ENCODE assay signal across 7 cellular contexts in genomic region chr3:108133858-108134554, GRCh38. TPM values are rescaled to one million over a fixed set of nuclear protein-coding genes. Genes with fewer than 3 reads are reported as not detected.
DNase-seq lines count a peak whose midpoint lies in the region; ATAC-seq and TF ChIP-seq lines count a peak whose summit lies in the region.

No MANE protein-coding gene starts in this region.

- H3K36me3 ChIP-seq in neural cell (ENCODE audit: insufficient read depth, low read length) (no peaks in the 10 kb centered on the region), smooth muscle cell (ENCODE audit: low read depth) (no peaks in the 10 kb centered on the region), body of pancreas (replicated peaks in 1 of 2; ENCODE audit: insufficient read depth in 1 of 2, low read depth in 2 of 2) (no peaks in the 10 kb centered on the region)

- H3K27ac ChIP-seq in neural cell (ENCODE audit: low read length) = peak overlapping the region; percentile 7
- no peak overlapping the region for H3K27ac ChIP-seq in smooth muscle cell (ENCODE audit: low read depth)
- peak overlapping the region in 1 of 4 donors; percentile 72 for H3K27ac ChIP-seq in body of pancreas

- no peak for TF ChIP-seq CTCF in neural cell (IDR thresholded peaks at IDR 0.05; ENCODE audit: poor library complexity, severe bottlenecking)
- no peak for TF ChIP-seq CTCF in smooth muscle cell (IDR thresholded peaks at IDR 0.05; ENCODE audit: borderline replicate concordance, insufficient read depth, poor library complexity, severe bottlenecking)
- no peak for TF ChIP-seq CTCF in body of pancreas (IDR thresholded peaks at IDR 0.05)

- 84% methylated on average over 5 of the region's 5 CpGs for WGBS in smooth muscle cell (ENCODE audit: low lambda C conversion rate)
- WGBS in body of pancreas, 2 donors = 63 to 65% methylated on average over 5 of the region's 5 CpGs

- TF ChIP-seq RAD21 in neural cell (conservative IDR thresholded peaks at IDR 0.05) = no peak

- H3K4me2 ChIP-seq in neural cell (ENCODE audit: low read length) (no peak overlapping the region), smooth muscle cell (no peak overlapping the region)

- no peaks in the 10 kb centered on the region for H3K9me2 ChIP-seq in neural cell (ENCODE audit: insufficient read depth, low read length)

- H3F3A ChIP-seq in neural cell (ENCODE audit: insufficient read depth, low read length, poor library complexity, severe bottlenecking) = no peaks in the 10 kb centered on the region
- no peaks in the 10 kb centered on the region for H3F3A ChIP-seq in smooth muscle cell (ENCODE audit: low read depth)

- H3K9ac ChIP-seq in neural cell (ENCODE audit: low read length) = no peak overlapping the region
- no peak overlapping the region for H3K9ac ChIP-seq in smooth muscle cell (ENCODE audit: low read depth)

- intact Hi-C loops in body of pancreas (cut with DNase I) = no loop called here

- no peak overlapping the region for H2AFZ ChIP-seq in neural cell (ENCODE audit: low read depth, low read length)
- H2AFZ ChIP-seq in smooth muscle cell (ENCODE audit: low read depth) = no peak overlapping the region

- H3K79me2 ChIP-seq in neural cell (replicated peaks; ENCODE audit: insufficient read depth, low read length) = no peaks in the 10 kb centered on the region
- H3K79me2 ChIP-seq in smooth muscle cell (ENCODE audit: low read depth) = no peaks in the 10 kb centered on the region

- H4K20me1 ChIP-seq in neural cell (ENCODE audit: insufficient read depth) (no peaks in the 10 kb centered on the region), smooth muscle cell (ENCODE audit: low read depth) (no peaks in the 10 kb centered on the region)

- DNase-seq in OCI-M2 (lab: John Stamatoyannopoulos, UW; ENCODE audit: unreplicated experiment) (peak; percentile 15), smooth muscle cell (lab: John Stamatoyannopoulos, UW; ENCODE audit: unreplicated experiment) (no peak), body of pancreas (no peak)
- DNase-seq in activated CD8-positive, alpha-beta memory T cell treated with anti-CD3 and anti-CD28 coated beads, Interleukin-2, amount 50 U/mL, for 4 hours = no peak

- H3K4me3 ChIP-seq in neural cell (ENCODE audit: low read length) (no peak overlapping the region), smooth muscle cell (no peak overlapping the region), body of pancreas (no peak overlapping the region)

- peaks cover 16% of the 10 kb centered on the region for H3K4me1 ChIP-seq in smooth muscle cell (ENCODE audit: low read depth)
- H3K4me1 ChIP-seq in body of pancreas = peaks cover 9% of the 10 kb centered on the region

- H3K9me3 ChIP-seq in neural cell (ENCODE audit: low read length) = no peaks in the 10 kb centered on the region
- H3K9me3 ChIP-seq in smooth muscle cell (replicated peaks; ENCODE audit: low read depth) = no peaks in the 10 kb centered on the region
- H3K9me3 ChIP-seq in body of pancreas = no peaks in the 10 kb centered on the region

- H3K27me3 ChIP-seq in neural cell (ENCODE audit: insufficient read depth, low read depth, low read length) (no peaks in the 10 kb centered on the region), smooth muscle cell (ENCODE audit: low read depth) (no peaks in the 10 kb centered on the region), body of pancreas (no peaks in the 10 kb centered on the region)

- no peak for TF ChIP-seq POLR2A in body of pancreas (IDR thresholded peaks at IDR 0.05)

- ATAC-seq in GM19023 (IDR thresholded peaks at IDR 0.05; ENCODE audit: unreplicated experiment) (peak; percentile 44), HG02798 (IDR thresholded peaks at IDR 0.05; ENCODE audit: poor library complexity, unreplicated experiment) (peak; percentile 48), body of pancreas (no peak)

- no peak for TF ChIP-seq EP300 in neural cell (conservative IDR thresholded peaks at IDR 0.05; ENCODE audit: poor library complexity, severe bottlenecking)

TF ChIP-seq in neural cell, 6 proteins besides CTCF, POLR2A, EP300 and RAD21:
- TF ChIP-seq EZH2 (IDR thresholded peaks at IDR 0.05; ENCODE audit: borderline replicate concordance, insufficient read depth, low read length, poor library complexity, severe bottlenecking) (no peak), REST (IDR thresholded peaks at IDR 0.05; ENCODE audit: borderline replicate concordance) (no peak), SMC3 (conservative IDR thresholded peaks at IDR 0.05; ENCODE audit: poor library complexity) (no peak), POLR2AphosphoS5 (IDR thresholded peaks at IDR 0.05) (no peak), MXI1 (conservative IDR thresholded peaks at IDR 0.05; ENCODE audit: poor library complexity, severe bottlenecking) (no peak), TAF1 (IDR thresholded peaks at IDR 0.05; ENCODE audit: low read depth) (no peak)

RNA-seq across cellular contexts. Expression of gene CD47, which starts 43.2 kb away (rescaled TPM):
- polyA plus RNA-seq in neural cell (119 and 128 TPM in 2 replicates), smooth muscle cell (47.1 and 89.8 TPM in 2 replicates)
- 158 and 200 TPM in 2 replicates for polyA minus RNA-seq in neural cell
- total RNA-seq in smooth muscle cell (81.8 and 95.6 TPM in 2 replicates), body of pancreas (10 to 100 TPM; 34.3 to 51.1 TPM)
